Comparison of ENCODE assay signal across 2 cellular contexts in genomic region chr10:110652475-110653118, GRCh38.
TF ChIP-seq lines count a peak whose summit lies in the region.

No MANE protein-coding gene starts in this region.

TF ChIP-seq in HEK293, 187 proteins besides CTCF, POLR2A, EP300 and RAD21:
- peak; percentile 86 for TF ChIP-seq ZNF768 (tag by site-specific recombination; IDR thresholded peaks at IDR 0.05)
- TF ChIP-seq ZNF521 (tag by site-specific recombination; IDR thresholded peaks at IDR 0.05) = no peak
- no peak for TF ChIP-seq ZNF138 (tag by site-specific recombination; IDR thresholded peaks at IDR 0.05; ENCODE audit: borderline replicate concordance)
- no peak for TF ChIP-seq FEZF1 (tag by site-specific recombination; IDR thresholded peaks at IDR 0.05)
- TF ChIP-seq GLI2 (tag by site-specific recombination; IDR thresholded peaks at IDR 0.05; ENCODE audit: borderline replicate concordance, low read depth) = no peak

TF ChIP-seq in GM12878, 131 proteins besides CTCF, POLR2A, EP300 and RAD21:
- TF ChIP-seq ATF7 (IDR thresholded peaks at IDR 0.05; ENCODE audit: low read depth) (no peak), IKZF1 (conservative IDR thresholded peaks at IDR 0.05) (no peak), SIX5 (IDR thresholded peaks at IDR 0.05; ENCODE audit: low read depth, low read length, severe bottlenecking) (no peak), BCLAF1 (IDR thresholded peaks at IDR 0.05) (no peak), SRF (IDR thresholded peaks at IDR 0.05; ENCODE audit: low read depth in 2 of 2, low read length in 2 of 2) (no peak), IKZF2 (IDR thresholded peaks at IDR 0.05) (no peak), ZNF207 (IDR thresholded peaks at IDR 0.05; ENCODE audit: borderline replicate concordance) (no peak), IRF5 (IDR thresholded peaks at IDR 0.05; ENCODE audit: borderline replicate concordance) (no peak), E2F8 (IDR thresholded peaks at IDR 0.05; ENCODE audit: low read depth, partially characterized antibody) (no peak), NKRF (conservative IDR thresholded peaks at IDR 0.05) (no peak), USF2 (IDR thresholded peaks at IDR 0.05; ENCODE audit: borderline replicate concordance, low read depth, low read length) (no peak), CHD2 (IDR thresholded peaks at IDR 0.05; ENCODE audit: borderline replicate concordance, low read depth, low read length) (no peak), MXI1 (IDR thresholded peaks at IDR 0.05; ENCODE audit: low read depth, low read length) (no peak), PML (IDR thresholded peaks at IDR 0.05; ENCODE audit: low read length) (no peak), SMAD5 (IDR thresholded peaks at IDR 0.05; ENCODE audit: low read depth) (no peak), IRF3 (IDR thresholded peaks at IDR 0.05) (no peak), YY1 (IDR thresholded peaks at IDR 0.05; ENCODE audit: low read depth, low read length) (no peak), SUPT20H (IDR thresholded peaks at IDR 0.05; ENCODE audit: borderline replicate concordance, control insufficient read depth, low read depth, low read length) (no peak)
